27 cellular contexts compared by ENCODE assay signal in genomic region chr11:10920875-10921274, GRCh38.
"Had no signal": no experiment of that assay in that cellular context is flagged by ENCODE, and none has a peak within 500 bp of the region (broad histone marks: within the 10 kb centered on the region; RNA-seq: fewer than 3 reads in every experiment).

No MANE protein-coding gene starts in this region.

- H3K4me1 ChIP-seq: adrenal gland had no signal

- H3K27me3 ChIP-seq: adrenal gland, SJSA1 had no signal

- H3K4me3 ChIP-seq: adrenal gland, SJSA1 had no signal

- ATAC-seq: activated CD8-positive, alpha-beta T cell treated with anti-CD3 and anti-CD28 coated beads, Interleukin-2, amount 10 ng/mL, durations not matched to agents 7 days and 5 days; SK-N-SH treated with all-trans-retinoic acid at 6 μM for 48 hours had no signal

- DNase-seq: activated CD4-positive, alpha-beta T cell treated with anti-CD3 and anti-CD28 coated beads for 4 hours; activated CD4-positive, alpha-beta T cell treated with anti-CD3 and anti-CD28 coated beads, Interleukin-2, amount 50 U/mL, for 4 hours; activated CD8-positive, alpha-beta memory T cell treated with anti-CD3 and anti-CD28 coated beads, Interleukin-2, amount 50 U/mL, for 48 hours; activated CD8-positive, alpha-beta T cell treated with anti-CD3 and anti-CD28 coated beads, Interleukin-2, amount 10 ng/mL, durations not matched to agents 7 days and 5 days; activated naive CD4-positive, alpha-beta T cell treated with anti-CD3 and anti-CD28 coated beads, Interleukin-2, amount 50 U/mL, for 16 hours; activated naive CD8-positive, alpha-beta T cell treated with anti-CD3 and anti-CD28 coated beads, Interleukin-2, amount 10 ng/mL, durations not matched to agents 7 days and 5 days; activated T-cell treated with anti-CD3 and anti-CD28 coated beads, Interleukin-2, amount 50 U/mL, for 1 hour; adrenal gland; anterior cingulate cortex; cerebellar nuclear complex; Karpas-422; NCI-H1092 treated with DMSO at 0.1 percent for 48 hours; NCI-H1417 treated with DMSO at 0.1 percent for 48 hours; NCI-H1694; NCI-H2029; NCI-H345; NCI-H510A; NCI-H69; SHP77; SW 1271 had no signal

- H3K4me3 Mint-ChIP-seq: activated CD8-positive, alpha-beta T cell treated with anti-CD3 and anti-CD28 coated beads, Interleukin-2, amount 10 ng/mL, durations not matched to agents 7 days and 5 days; activated naive CD8-positive, alpha-beta T cell treated with anti-CD3 and anti-CD28 coated beads, Interleukin-2, amount 10 ng/mL, durations not matched to agents 7 days and 5 days; T-helper 2 cell treated with Interferon-gamma antibody and Interleukin-4, amounts not matched to agents 5 μg/mL and 100 μg/mL, for 36 hours had no signal

- H3K36me3 ChIP-seq: adrenal gland, SJSA1 had no signal

- H3K27ac ChIP-seq: adrenal gland, SJSA1, VCaP had no signal

- H3K27me3 Mint-ChIP-seq: activated naive CD8-positive, alpha-beta T cell treated with anti-CD3 and anti-CD28 coated beads, Interleukin-2, amount 10 ng/mL, durations not matched to agents 7 days and 5 days had no signal

- H3K27ac Mint-ChIP-seq: activated CD8-positive, alpha-beta T cell treated with anti-CD3 and anti-CD28 coated beads, Interleukin-2, amount 10 ng/mL, durations not matched to agents 7 days and 5 days; activated naive CD8-positive, alpha-beta T cell treated with anti-CD3 and anti-CD28 coated beads, Interleukin-2, amount 10 ng/mL, durations not matched to agents 7 days and 5 days; T-helper 2 cell treated with Interferon-gamma antibody and Interleukin-4, amounts not matched to agents 5 μg/mL and 100 μg/mL, for 36 hours had no signal

- FAIRE-seq: colon, RCC 7860, TTC549 had no signal

- H3K9me3 ChIP-seq: adrenal gland, SJSA1 had no signal
